ENCODE assay signal across 10 cellular contexts in the genomic region with DNA sequence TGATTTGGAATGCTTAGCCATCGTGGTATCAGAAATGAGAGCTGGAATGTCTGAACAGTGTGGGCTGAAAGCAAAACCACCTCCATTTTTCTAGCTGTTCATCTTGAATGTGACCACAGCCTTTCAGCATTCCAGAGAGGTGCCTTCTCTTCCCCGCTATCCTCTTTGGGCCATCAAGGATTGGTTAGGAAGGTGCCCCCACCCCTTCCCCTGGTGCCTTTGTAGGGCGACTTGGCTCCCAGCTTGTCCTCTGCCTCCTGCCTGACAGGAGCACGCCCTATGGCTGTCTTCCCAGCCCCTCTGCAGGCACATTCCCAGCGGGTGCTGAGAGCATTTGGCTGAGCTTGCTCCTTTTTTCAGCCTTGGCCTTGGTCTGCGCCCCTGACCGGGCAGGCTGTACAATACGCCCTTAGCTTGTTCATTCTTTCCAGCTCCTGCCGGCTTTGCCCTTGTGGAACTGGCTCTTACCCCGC.
A peak's percentile ranks its signal among the peaks of the same experiment; 100 is the strongest.
DNase-seq lines count a peak whose midpoint lies in the region; ATAC-seq and TF ChIP-seq lines count a peak whose summit lies in the region.
"Had no signal": no experiment of that assay in that cellular context is flagged by ENCODE, and none has a peak within 500 bp of the region (broad histone marks: within the 10 kb centered on the region; RNA-seq: fewer than 3 reads in every experiment).

No MANE protein-coding gene starts in this region.

- H3K27me3 Mint-ChIP-seq in activated T-cell treated with anti-CD3 and anti-CD28 coated beads, Interleukin-2, amount 50 U/mL, for 72 hours (ENCODE audit: low read depth), result no peaks in the 10 kb centered on the region

- no peak for TF ChIP-seq CTCF in fibroblast of lung (conservative IDR thresholded peaks at IDR 0.05 in 1 of 2, IDR thresholded peaks at IDR 0.05 in 1 of 2; ENCODE audit: low read depth in 1 of 2, low read length in 2 of 2)

- H3K79me2 ChIP-seq in fibroblast of lung (ENCODE audit: control insufficient read depth, insufficient read depth, low read length), result no peaks in the 10 kb centered on the region

- H3K9me3 ChIP-seq in fibroblast of lung (ENCODE audit: control insufficient read depth, insufficient read depth, low read depth, low read length) (no peaks in the 10 kb centered on the region), thymus (ENCODE audit: control insufficient read depth) (no peaks in the 10 kb centered on the region), SJCRH30 (replicated peaks) (no peaks in the 10 kb centered on the region)

- peak overlapping the region; percentile 27 for H3K9ac ChIP-seq in fibroblast of lung (ENCODE audit: insufficient read depth, low read length)

- H3K9me3 Mint-ChIP-seq in activated T-cell treated with anti-CD3 and anti-CD28 coated beads, Interleukin-2, amount 50 U/mL, for 72 hours, result no peaks in the 10 kb centered on the region

- H3K27ac ChIP-seq in fibroblast of lung (ENCODE audit: insufficient read depth, low read length) (peak overlapping the region; percentile 86), thymus (ENCODE audit: low read depth) (peak overlapping the region; percentile 26), SJCRH30 (no peak overlapping the region)

- H2AFZ ChIP-seq in fibroblast of lung (ENCODE audit: low read length), result peak overlapping the region; percentile 31

- ATAC-seq in activated T-cell treated with anti-CD3 and anti-CD28 coated beads, Interleukin-2, amount 50 U/mL, for 72 hours (replicated peaks in 1 of 2), result no peak
- no peak for ATAC-seq in HG03135 (IDR thresholded peaks at IDR 0.05; ENCODE audit: unreplicated experiment)

- H3K4me1 Mint-ChIP-seq in activated T-cell treated with anti-CD3 and anti-CD28 coated beads, Interleukin-2, amount 50 U/mL, for 72 hours (ENCODE audit: low read depth), result peaks cover 58% of the 10 kb centered on the region

- DNase-seq in NCI-H1694 (lab: John Stamatoyannopoulos, UW) (peak; percentile 49), fibroblast of lung (ENCODE audit: low read depth in 2 of 2) (peak; percentile 84 to 86), midbrain (lab: John Stamatoyannopoulos, UW) (peak; percentile 66), germinal center (ENCODE audit: low spot score) (no peak), SJCRH30 (no peak)
- DNase-seq in activated T-cell treated with anti-CD3 and anti-CD28 coated beads, Interleukin-2, amount 50 U/mL, for 72 hours, result no peak
- DNase-seq: erythroblast, NCI-H524 had no signal

- no peaks in the 10 kb centered on the region for H3K27me3 ChIP-seq in fibroblast of lung (ENCODE audit: control insufficient read depth, insufficient read depth, low read length)
- no peaks in the 10 kb centered on the region for H3K27me3 ChIP-seq in thymus (ENCODE audit: control insufficient read depth, insufficient read depth)
- H3K27me3 ChIP-seq in SJCRH30, result no peaks in the 10 kb centered on the region

- 93% methylated on average over 10 of the region's 10 CpGs for WGBS in thymus

- H3K4me2 ChIP-seq in fibroblast of lung (ENCODE audit: extremely low read depth, insufficient read depth, low read length), result peak overlapping the region; percentile 70

- H3K36me3 ChIP-seq in fibroblast of lung (ENCODE audit: control insufficient read depth, insufficient read depth, low read length), result no peaks in the 10 kb centered on the region
- H3K36me3 ChIP-seq in thymus (ENCODE audit: control insufficient read depth, insufficient read depth), result no peaks in the 10 kb centered on the region
- no peaks in the 10 kb centered on the region for H3K36me3 ChIP-seq in SJCRH30

- peaks cover 21% of the 10 kb centered on the region for H3K4me1 ChIP-seq in fibroblast of lung (ENCODE audit: control insufficient read depth, extremely low read depth, insufficient read depth, low read length)
- H3K4me1 ChIP-seq in thymus (ENCODE audit: control insufficient read depth, insufficient read depth, low read length), result peaks cover 8% of the 10 kb centered on the region
- H3K4me1 ChIP-seq in SJCRH30, result peaks cover 31% of the 10 kb centered on the region

- H4K20me1 ChIP-seq in fibroblast of lung (ENCODE audit: control insufficient read depth, extremely low read depth, insufficient read depth, low read length), result no peaks in the 10 kb centered on the region

- H3K4me3 ChIP-seq in fibroblast of lung (replicated peaks in 1 of 4; ENCODE audit: control extremely low read depth in 1 of 4, insufficient read depth in 1 of 4, low read depth in 3 of 4, low read length in 4 of 4) (peak overlapping the region in 2 of 4 experiments; percentile 38 to 43), thymus (ENCODE audit: low read length) (no peak overlapping the region), SJCRH30 (no peak overlapping the region)

- peaks cover 0 to 2% of the 10 kb centered on the region in 2 donors for H3K36me3 Mint-ChIP-seq in activated T-cell treated with anti-CD3 and anti-CD28 coated beads, Interleukin-2, amount 50 U/mL, for 72 hours (ENCODE audit: insufficient read depth in 2 of 2)

- no peak overlapping the region for H3K27ac Mint-ChIP-seq in activated T-cell treated with anti-CD3 and anti-CD28 coated beads, Interleukin-2, amount 50 U/mL, for 72 hours

- H3K4me3 Mint-ChIP-seq in activated T-cell treated with anti-CD3 and anti-CD28 coated beads, Interleukin-2, amount 50 U/mL, for 72 hours, result no peak overlapping the region

Comparison
In these comparisons a context has a peak if more than half of its experiments do, and no peak if none do; other contexts are left out.
1. DNase-seq: peak in NCI-H1694 (single experiment), fibroblast of lung (2 of 2) and midbrain (single experiment); none in germinal center (single experiment), activated T-cell treated with anti-CD3 and anti-CD28 coated beads, Interleukin-2, amount 50 U/mL, for 72 hours (0 of 2) and SJCRH30 (0 of 2).